In genomic region chr1:154220071-154220969, GRCh38 we compare ENCODE assay signal across 1 cellular context.
TF ChIP-seq lines count a peak whose summit lies in the region.

UBAP2L (plus strand) TSS chr1:154220955; CDS start chr1:154225124, 4,169 bp downstream.

TF ChIP-seq in WTC11, 78 proteins besides CTCF, POLR2A, EP300 and RAD21 (continued from another document):
- TF ChIP-seq ATF6 (CRISPR knock-in tag; IDR thresholded peaks at IDR 0.05): no peak
- no peak for TF ChIP-seq CBFB (CRISPR knock-in tag; IDR thresholded peaks at IDR 0.05; ENCODE audit: low read depth)
- peak; percentile 72 for TF ChIP-seq GABPB1 (CRISPR knock-in tag; IDR thresholded peaks at IDR 0.05)
- TF ChIP-seq TEAD1 (CRISPR knock-in tag; IDR thresholded peaks at IDR 0.05): peak; percentile 74
- TF ChIP-seq, protein P1, sequence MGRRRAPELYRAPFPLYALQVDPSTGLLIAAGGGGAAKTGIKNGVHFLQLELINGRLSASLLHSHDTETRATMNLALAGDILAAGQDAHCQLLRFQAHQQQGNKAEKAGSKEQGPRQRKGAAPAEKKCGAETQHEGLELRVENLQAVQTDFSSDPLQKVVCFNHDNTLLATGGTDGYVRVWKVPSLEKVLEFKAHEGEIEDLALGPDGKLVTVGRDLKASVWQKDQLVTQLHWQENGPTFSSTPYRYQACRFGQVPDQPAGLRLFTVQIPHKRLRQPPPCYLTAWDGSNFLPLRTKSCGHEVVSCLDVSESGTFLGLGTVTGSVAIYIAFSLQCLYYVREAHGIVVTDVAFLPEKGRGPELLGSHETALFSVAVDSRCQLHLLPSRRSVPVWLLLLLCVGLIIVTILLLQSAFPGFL (CRISPR knock-in tag; IDR thresholded peaks at IDR 0.05; ENCODE audit: borderline replicate concordance): no peak
- peak; percentile 68 for TF ChIP-seq SP1 (CRISPR knock-in tag; conservative IDR thresholded peaks at IDR 0.05)
TF ChIP-seq in WTC11: peak in this region for 30.
